ENCODE assay signal across 8 cellular contexts in genomic region chr15:96331141-96331941, GRCh38. TPM values are rescaled to one million over a fixed set of nuclear protein-coding genes. Genes with fewer than 3 reads are reported as not detected.
DNase-seq lines count a peak whose midpoint lies in the region; ATAC-seq and TF ChIP-seq lines count a peak whose summit lies in the region.

No MANE protein-coding gene starts in this region.

- DNase-seq in SK-N-SH (peak; percentile 76), epithelial cell of esophagus (ENCODE audit: low read depth) (peak; percentile 25), nephron progenitor cell (no peak), Ammon's horn (ENCODE audit: low spot score) (no peak), NCI-H128 (lab: John Stamatoyannopoulos, UW; ENCODE audit: unreplicated experiment) (no peak)

- 6% methylated on average over 30 of the region's 77 CpGs for WGBS in SK-N-SH (ENCODE audit: low lambda C conversion rate)

- no peak for TF ChIP-seq RAD21 in SK-N-SH (IDR thresholded peaks at IDR 0.05; ENCODE audit: low read length)

- H3K4me1 ChIP-seq in SK-N-SH (ENCODE audit: control insufficient read depth in 1 of 2, insufficient read depth in 2 of 2, low read depth in 1 of 2, low read length in 1 of 2): peaks cover 0 to 3% of the 10 kb centered on the region in 2 experiments; a peak in 1 of 4 replicates

- POLR2A ChIA-PET in SK-N-SH (lab: Yijun Ruan, JAX): no interaction called here

- H3K9me3 ChIP-seq in SK-N-SH: no peaks in the 10 kb centered on the region

- no peak for ATAC-seq in SK-N-SH treated with all-trans-retinoic acid at 6 μM for 48 hours
- no peak for ATAC-seq in GM21737 (IDR thresholded peaks at IDR 0.05; ENCODE audit: unreplicated experiment)

- peaks cover 10% of the 10 kb centered on the region; the same call in 1 of the 2 replicates for H3K79me2 ChIP-seq in SK-N-SH (ENCODE audit: insufficient read depth)

- H3K4me1 Mint-ChIP-seq in nephron progenitor cell: peaks cover 38% of the 10 kb centered on the region

- peaks cover 48% of the 10 kb centered on the region for H3K36me3 Mint-ChIP-seq in nephron progenitor cell (ENCODE audit: low read depth)

- H2AFZ ChIP-seq in SK-N-SH (ENCODE audit: low read depth): peak overlapping the region; percentile 64; the same call in 1 of the 2 replicates

- TF ChIP-seq CTCF in SK-N-SH (IDR thresholded peaks at IDR 0.05): no peak
- TF ChIP-seq CTCF in epithelial cell of esophagus (IDR thresholded peaks at IDR 0.05; ENCODE audit: insufficient read depth, low read depth, low read length, missing control alignments): no peak
- no peak for TF ChIP-seq CTCF in nephron progenitor cell (IDR thresholded peaks at IDR 0.05)

- H3K27ac ChIP-seq in SK-N-SH (ENCODE audit: low read depth in 2 of 2, low read length in 1 of 2): peak overlapping the region in 1 of 2 experiments; percentile 70; a peak in 2 of 4 replicates

- H3K4me2 ChIP-seq in SK-N-SH: peak overlapping the region; percentile 73

- no peaks in the 10 kb centered on the region for H3K9me3 Mint-ChIP-seq in nephron progenitor cell

- H3K27ac Mint-ChIP-seq in nephron progenitor cell: peak overlapping the region; percentile 100

- peak overlapping the region; percentile 97 for H3K4me3 Mint-ChIP-seq in nephron progenitor cell

- H3F3A ChIP-seq in SK-N-SH (replicated peaks; ENCODE audit: insufficient read depth): peaks cover 4% of the 10 kb centered on the region

- no peaks in the 10 kb centered on the region for H4K20me1 ChIP-seq in SK-N-SH (ENCODE audit: insufficient read depth)

- H3K9me2 ChIP-seq in SK-N-SH: no peaks in the 10 kb centered on the region

- peak overlapping the region; percentile 63 to 70 for H3K4me3 ChIP-seq in SK-N-SH (ENCODE audit: low read depth in 2 of 2, low read length in 1 of 2)
- H3K4me3 ChIP-seq in epithelial cell of esophagus (ENCODE audit: low read length): peak overlapping the region; percentile 68

- CTCF ChIA-PET in SK-N-SH (lab: Yijun Ruan, JAX): interaction anchor here (4.7 kb wide), 1 partner anchor 10 kb away, joined by 42 read pairs; no protein-coding TSS in a partner anchor

- H3K27me3 ChIP-seq in SK-N-SH (ENCODE audit: insufficient read depth): peaks cover 25% of the 10 kb centered on the region

- H3K27me3 Mint-ChIP-seq in nephron progenitor cell (ENCODE audit: low read depth, poor library complexity): peaks cover 37% of the 10 kb centered on the region

- peak overlapping the region; percentile 54; the same call in 1 of the 2 replicates for H3K9ac ChIP-seq in SK-N-SH

- TF ChIP-seq EP300 in SK-N-SH (IDR thresholded peaks at IDR 0.05; ENCODE audit: borderline replicate concordance in 1 of 2, low read depth in 1 of 2, low read length in 1 of 2): no peak

- H3K36me3 ChIP-seq in SK-N-SH (replicated peaks in 1 of 2; ENCODE audit: control insufficient read depth in 1 of 2, insufficient read depth in 2 of 2, low read length in 1 of 2): no peaks in the 10 kb centered on the region

TF ChIP-seq in SK-N-SH, 30 proteins besides CTCF, POLR2A, EP300 and RAD21 (continues in another document):
- TF ChIP-seq GABPA (IDR thresholded peaks at IDR 0.05; ENCODE audit: low read depth): no peak
- TF ChIP-seq REST (IDR thresholded peaks at IDR 0.05; ENCODE audit: low read depth, low read length): no peak

TF ChIP-seq in SK-N-SH treated with all-trans-retinoic acid at 6 μM for 48 hours, 23 proteins besides CTCF, POLR2A, EP300 and RAD21:
- TF ChIP-seq, protein P1, sequence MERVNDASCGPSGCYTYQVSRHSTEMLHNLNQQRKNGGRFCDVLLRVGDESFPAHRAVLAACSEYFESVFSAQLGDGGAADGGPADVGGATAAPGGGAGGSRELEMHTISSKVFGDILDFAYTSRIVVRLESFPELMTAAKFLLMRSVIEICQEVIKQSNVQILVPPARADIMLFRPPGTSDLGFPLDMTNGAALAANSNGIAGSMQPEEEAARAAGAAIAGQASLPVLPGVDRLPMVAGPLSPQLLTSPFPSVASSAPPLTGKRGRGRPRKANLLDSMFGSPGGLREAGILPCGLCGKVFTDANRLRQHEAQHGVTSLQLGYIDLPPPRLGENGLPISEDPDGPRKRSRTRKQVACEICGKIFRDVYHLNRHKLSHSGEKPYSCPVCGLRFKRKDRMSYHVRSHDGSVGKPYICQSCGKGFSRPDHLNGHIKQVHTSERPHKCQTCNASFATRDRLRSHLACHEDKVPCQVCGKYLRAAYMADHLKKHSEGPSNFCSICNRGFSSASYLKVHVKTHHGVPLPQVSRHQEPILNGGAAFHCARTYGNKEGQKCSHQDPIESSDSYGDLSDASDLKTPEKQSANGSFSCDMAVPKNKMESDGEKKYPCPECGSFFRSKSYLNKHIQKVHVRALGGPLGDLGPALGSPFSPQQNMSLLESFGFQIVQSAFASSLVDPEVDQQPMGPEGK (CRISPR knock-in tag; IDR thresholded peaks at IDR 0.05; ENCODE audit: borderline replicate concordance): no peak
- no peak for TF ChIP-seq ZNF70 (CRISPR knock-in tag; IDR thresholded peaks at IDR 0.05)
- TF ChIP-seq SNAI2 (CRISPR knock-in tag; IDR thresholded peaks at IDR 0.05): no peak
- no peak for TF ChIP-seq ZFP30 (CRISPR knock-in tag; IDR thresholded peaks at IDR 0.05)
- TF ChIP-seq ZNF565 (CRISPR knock-in tag; conservative IDR thresholded peaks at IDR 0.05; ENCODE audit: low read depth): no peak
- TF ChIP-seq ISL1 (CRISPR knock-in tag; IDR thresholded peaks at IDR 0.05): no peak
- TF ChIP-seq CSDC2 (CRISPR knock-in tag; IDR thresholded peaks at IDR 0.05): no peak

TF ChIP-seq in PFSK-1, 5 proteins besides CTCF, POLR2A, EP300 and RAD21:
- TF ChIP-seq SIN3A (IDR thresholded peaks at IDR 0.05; ENCODE audit: borderline replicate concordance, insufficient read depth, low read length) (no peak), FOXP2 (optimal IDR thresholded peaks at IDR 0.05; ENCODE audit: borderline replicate concordance, extremely low read depth, extremely low read length, insufficient read depth) (no peak), TAF1 (IDR thresholded peaks at IDR 0.05; ENCODE audit: borderline replicate concordance, insufficient read depth, low read length) (peak; percentile 45; the same call in 1 of the 2 replicates)

RNA-seq across cellular contexts. Expression of gene NR2F2, which starts 0.8 kb away (rescaled TPM):
- 2.8 and 3.9 TPM in 2 replicates for polyA plus RNA-seq in SK-N-SH (2012; rRNA removed)
- 2.8 and 3.7 TPM in 2 replicates for polyA plus RNA-seq in SK-N-SH (2012; cell fraction: cytosol; rRNA removed)
- polyA plus RNA-seq in SK-N-SH (2012; cell fraction: nucleus; rRNA removed): 3.8 and 5.0 TPM in 2 replicates
- polyA plus RNA-seq in PFSK-1 (2012; ENCODE audit: insufficient read length, low read depth): 63.0 TPM

Comparison
In these comparisons a context has a peak if more than half of its experiments do, and no peak if none do; other contexts are left out.
1. DNase-seq: peak in SK-N-SH (single experiment) and epithelial cell of esophagus (single experiment); none in nephron progenitor cell (single experiment), Ammon's horn (single experiment) and NCI-H128 (single experiment).